Comparison of ENCODE assay signal across 32 cellular contexts in the genomic region with DNA sequence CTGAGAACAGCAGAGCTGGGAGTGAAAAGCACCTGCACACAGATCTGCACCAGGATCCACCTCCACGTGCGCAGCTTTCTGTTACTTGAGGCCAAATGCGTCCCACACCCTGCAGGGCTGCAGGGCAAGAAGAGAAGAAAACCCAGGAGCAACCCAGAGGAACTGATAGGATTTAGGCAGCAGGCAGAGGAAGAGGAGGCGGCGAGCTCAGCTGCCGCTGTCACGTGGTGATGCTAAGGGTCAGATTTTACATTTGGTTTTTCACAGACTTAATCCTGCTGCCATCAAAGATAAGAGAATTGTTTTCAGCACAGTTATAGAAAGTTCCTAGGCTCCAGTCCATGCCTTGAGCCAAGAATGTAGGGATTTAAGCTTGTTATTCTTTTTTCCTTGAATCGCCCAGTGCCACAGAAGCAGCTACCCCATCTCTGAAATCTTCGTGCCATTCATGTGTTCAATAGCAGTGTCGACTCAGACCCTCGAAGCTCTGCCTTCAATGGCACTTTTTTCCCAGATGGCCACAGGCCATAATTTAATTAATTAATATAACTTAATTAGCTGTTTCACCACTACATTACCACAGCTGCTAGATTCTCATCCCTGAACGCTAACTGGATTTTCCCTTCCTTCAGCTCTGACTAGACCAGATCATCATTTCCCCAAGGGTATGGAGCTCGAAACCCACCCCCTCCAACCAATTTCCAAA. TPM values are rescaled to one million over a fixed set of nuclear protein-coding genes. Genes with fewer than 3 reads are reported as not detected.
DNase-seq lines count a peak whose midpoint lies in the region; ATAC-seq, FAIRE-seq and TF ChIP-seq lines count a peak whose summit lies in the region.
"Had no signal": no experiment of that assay in that cellular context is flagged by ENCODE, and none has a peak within 500 bp of the region (broad histone marks: within the 10 kb centered on the region; RNA-seq: fewer than 3 reads in every experiment).

No MANE protein-coding gene starts in this region.

- no peak overlapping the region for H2BK5ac ChIP-seq in IMR-90 (ENCODE audit: low read depth, low read length, poor library complexity, severe bottlenecking)

- TF ChIP-seq RAD21 in IMR-90 (IDR thresholded peaks at IDR 0.05; ENCODE audit: low read length), result no peak

- H3K4ac ChIP-seq in IMR-90 (ENCODE audit: low read depth, low read length), result no peak overlapping the region

- FAIRE-seq in kidney (lab: Jason Lieb, UNC), result no peak
- FAIRE-seq: A204.1, GM12878, H1, HTR-8/SVneo had no signal

- no peak overlapping the region for H3K4me2 ChIP-seq in IMR-90 (ENCODE audit: low read depth, low read length)
- H3K4me2 ChIP-seq: PC-9 had no signal

- H3K27me3 Mint-ChIP-seq in osteocyte (ENCODE audit: unreplicated experiment), result no peaks in the 10 kb centered on the region
- H3K27me3 Mint-ChIP-seq: CD4-positive, alpha-beta memory T cell had no signal

- H2AFZ ChIP-seq in IMR-90 (replicated peaks; ENCODE audit: low read length, poor library complexity), result no peak overlapping the region
- H2AFZ ChIP-seq: PC-9 had no signal

- H3K4me1 ChIP-seq in IMR-90 (ENCODE audit: control insufficient read depth, insufficient read depth, low read length) (peaks cover 2% of the 10 kb centered on the region; the same call in 1 of the 2 replicates), kidney (ENCODE audit: control insufficient read depth in 1 of 2, insufficient read depth in 1 of 2, low read depth in 1 of 2, low read length in 2 of 2) (peaks cover 0 to 2% of the 10 kb centered on the region in 2 donors)

- H2AK5ac ChIP-seq in IMR-90 (ENCODE audit: low read depth, low read length), result no peak overlapping the region

- H4K8ac ChIP-seq in IMR-90 (ENCODE audit: low read depth in 2 of 2, low read length in 2 of 2), result no peak overlapping the region

- no peak overlapping the region for H3K27ac Mint-ChIP-seq in osteocyte (ENCODE audit: unreplicated experiment)

- no peak overlapping the region for H3K14ac ChIP-seq in IMR-90 (replicated peaks; ENCODE audit: low read depth, low read length)

- H3K9ac ChIP-seq in IMR-90 (ENCODE audit: low read depth, low read length) (no peak overlapping the region), kidney (ENCODE audit: low read length in 2 of 2) (no peak overlapping the region)

- no peak overlapping the region for H3K56ac ChIP-seq in IMR-90 (ENCODE audit: extremely low read depth, insufficient read depth, low read length)

- no TSS peak for BruUV-seq in IMR-90 (replicated peaks; lab: Mats Ljungman, UMichigan)

- H3K18ac ChIP-seq in IMR-90 (ENCODE audit: low read depth, low read length), result no peak overlapping the region

- WGBS in IMR-90 (ENCODE audit: extremely low coverage in 2 of 2, insufficient read length in 1 of 2), 2 experiments, result 60% methylated on average over 4 of the region's 13 CpGs; no CpG with 5 or more reads in 1 of the 2 experiments

- H3K23ac ChIP-seq in IMR-90 (ENCODE audit: low read depth, low read length), result no peak overlapping the region

- POLR2A ChIA-PET in IMR-90 (lab: Charles Lee; ENCODE audit: unreplicated experiment), result no interaction called here

- TF ChIP-seq CTCF in IMR-90 (conservative IDR thresholded peaks at IDR 0.05; ENCODE audit: low read depth, low read length) (no peak), kidney (IDR thresholded peaks at IDR 0.05; ENCODE audit: borderline replicate concordance, extremely low read depth, insufficient read depth) (no peak), retinal pigment epithelial cell (conservative IDR thresholded peaks at IDR 0.05; ENCODE audit: low read depth, low read length) (no peak), osteocyte (IDR thresholded peaks at IDR 0.05) (no peak)

- H4K20me1 ChIP-seq in IMR-90 (ENCODE audit: insufficient read depth, low read length), result no peaks in the 10 kb centered on the region

- no peaks in the 10 kb centered on the region for H3K4me1 Mint-ChIP-seq in osteocyte (ENCODE audit: unreplicated experiment)

- no peak overlapping the region for H3K4me3 ChIP-seq in IMR-90 (ENCODE audit: insufficient read depth, low read depth, low read length)
- no peak overlapping the region for H3K4me3 ChIP-seq in kidney (ENCODE audit: low read length in 2 of 2)
- no peak overlapping the region for H3K4me3 ChIP-seq in retinal pigment epithelial cell (ENCODE audit: low read length)
- H3K4me3 ChIP-seq: GM12878, MG63, PC-9, SK-N-MC had no signal

- H2BK15ac ChIP-seq in IMR-90 (ENCODE audit: low read depth, low read length), result no peak overlapping the region

- H4K5ac ChIP-seq in IMR-90 (ENCODE audit: low read depth, low read length), result no peak overlapping the region

- no peak overlapping the region for H2BK20ac ChIP-seq in IMR-90 (ENCODE audit: low read depth, low read length)

- no peak overlapping the region for H3K4me3 Mint-ChIP-seq in osteocyte (ENCODE audit: unreplicated experiment)
- H3K4me3 Mint-ChIP-seq: CD4-positive, alpha-beta memory T cell had no signal

- H3K27ac ChIP-seq in IMR-90 (ENCODE audit: insufficient read depth, low read length) (no peak overlapping the region), kidney (ENCODE audit: low read depth in 2 of 2, low read length in 2 of 2) (no peak overlapping the region)
- H3K27ac ChIP-seq: PC-9, SK-N-MC had no signal

- H3K36me3 ChIP-seq in IMR-90 (ENCODE audit: control insufficient read depth, insufficient read depth, low read length), result no peaks in the 10 kb centered on the region
- H3K36me3 ChIP-seq in kidney (ENCODE audit: control insufficient read depth in 1 of 2, insufficient read depth in 2 of 2, low read length in 2 of 2), result no peaks in the 10 kb centered on the region
- H3K36me3 ChIP-seq: MG63 had no signal

- TF ChIP-seq POLR2A in IMR-90 (IDR thresholded peaks at IDR 0.05; ENCODE audit: low read depth, low read length), result no peak

- in situ Hi-C loops in IMR-90 (cut with MboI; ENCODE audit: low sequenced_read_pairs), result no loop called here

- DNase-seq in IMR-90 (no peak), kidney (peak; percentile 43), retinal pigment epithelial cell (ENCODE audit: low read depth) (peak; percentile 40), osteocyte (ENCODE audit: extremely low spot score, unreplicated experiment) (no peak), glomerular visceral epithelial cell (ENCODE audit: extremely low spot score) (no peak), D341Med (ENCODE audit: low spot score) (no peak), HK-2 (ENCODE audit: unreplicated experiment) (no peak)
- DNase-seq: AML-193; C1 segment of cervical spinal cord; CD4-positive, alpha-beta memory T cell; COR-L47; DMS 273 treated with DMSO at 0.1 percent for 48 hours; DMS79; EL; GDM1; KG1; MG63; NCI-H1105 treated with DMSO at 0.1 percent for 48 hours; NCI-H146; NCI-H1930; NCI-H2107; NCI-H748 treated with DMSO at 0.1 percent for 48 hours; NK-92 treated with Interleukin-12 subunit alpha and Interleukin-12 subunit beta, amount 100 ng/mL, for 24 hours; PC-9 had no signal

- no peaks in the 10 kb centered on the region for H3K36me3 Mint-ChIP-seq in osteocyte (ENCODE audit: unreplicated experiment)

- no peak overlapping the region for H2BK120ac ChIP-seq in IMR-90 (ENCODE audit: low read depth, low read length)

- H3K9me1 ChIP-seq in IMR-90 (ENCODE audit: insufficient read depth, low read length), result no peaks in the 10 kb centered on the region

- dilution Hi-C loops in IMR-90 (cut with HindIII; ENCODE audit: low sequenced_read_pairs, unreplicated experiment), result no loop called here

- ATAC-seq in IMR-90 (ENCODE audit: low read depth) (peak; percentile 46; the same call in 1 of the 2 replicates), SK-N-SH treated with all-trans-retinoic acid at 6 μM for 48 hours (peak; percentile 26; the same call in 1 of the 3 replicates)
- ATAC-seq: GM12878, HCT116, Right ventricle myocardium inferior had no signal

- no peaks in the 10 kb centered on the region for H3K79me1 ChIP-seq in IMR-90 (ENCODE audit: low read depth in 1 of 2, low read length in 2 of 2)

- H2AK9ac ChIP-seq in IMR-90 (replicated peaks; ENCODE audit: low read depth, low read length, poor library complexity), result no peak overlapping the region

- CTCF ChIA-PET in IMR-90 (lab: Yijun Ruan, JAX), result interaction anchor here (0.6 kb wide), 1 partner anchor 56 kb away, joined by 5 read pairs; no protein-coding TSS in a partner anchor

- H3K27me3 ChIP-seq in IMR-90 (ENCODE audit: control insufficient read depth, insufficient read depth, low read length), result peaks cover 3% of the 10 kb centered on the region
- H3K27me3 ChIP-seq: MG63 had no signal

- H3K9me3 Mint-ChIP-seq in osteocyte (ENCODE audit: unreplicated experiment), result peaks cover 8% of the 10 kb centered on the region

- H3K9me3 ChIP-seq in IMR-90 (ENCODE audit: control insufficient read depth, insufficient read depth, low read length), result peaks cover 4% of the 10 kb centered on the region; the same call in 1 of the 2 replicates
- no peaks in the 10 kb centered on the region for H3K9me3 ChIP-seq in kidney (ENCODE audit: control insufficient read depth in 1 of 2, low read length in 2 of 2)
- H3K9me3 ChIP-seq: MG63 had no signal

- no peak overlapping the region for H4K91ac ChIP-seq in IMR-90 (ENCODE audit: insufficient read depth, low read depth, low read length)

- intact Hi-C loops in IMR-90 (cut with micrococcal nuclease), result no loop called here
- intact Hi-C loops in kidney (cut with DNase I), result no loop called here

TF ChIP-seq in IMR-90, 13 proteins besides CTCF, POLR2A, EP300 and RAD21 (continues in another document):
- TF ChIP-seq BHLHE40 (IDR thresholded peaks at IDR 0.05; ENCODE audit: low read depth, low read length), result no peak

TF ChIP-seq in SK-N-SH treated with all-trans-retinoic acid at 6 μM for 48 hours, 23 proteins besides CTCF, POLR2A, EP300 and RAD21 (continues in another document):
- TF ChIP-seq TOX (CRISPR knock-in tag; IDR thresholded peaks at IDR 0.05; ENCODE audit: borderline replicate concordance), result no peak
- no peak for TF ChIP-seq RARB (CRISPR knock-in tag; IDR thresholded peaks at IDR 0.05)
- TF ChIP-seq BACH2 (CRISPR knock-in tag; IDR thresholded peaks at IDR 0.05; ENCODE audit: borderline replicate concordance), result no peak
- 0 out of 2 replicates have a peak, but pooled peaks have one; percentile 65 for TF ChIP-seq GLIS3 (CRISPR knock-in tag; IDR thresholded peaks at IDR 0.05)

RNA-seq across cellular contexts. Expression of a gene that starts 36.0 kb away (rescaled TPM):
- total RNA-seq in IMR-90 (2012; rRNA removed) (3.6 and 4.5 TPM in 2 replicates), kidney (26.2 TPM), osteocyte (31.3 and 34.3 TPM in 2 replicates)
- polyA plus RNA-seq in IMR-90 (2012; rRNA removed) (13.5 and 14.4 TPM in 2 replicates), kidney (ENCODE audit: insufficient read depth, low read depth, low replicate concordance) (14.4 TPM)
- polyA plus RNA-seq in IMR-90 (2012; cell fraction: cytosol; rRNA removed), result 9.9 and 15.1 TPM in 2 replicates
- 19.7 and 24.6 TPM in 2 replicates for polyA plus RNA-seq in IMR-90 (2012; cell fraction: nucleus; rRNA removed; ENCODE audit: low replicate concordance)

RNA-seq across cellular contexts. Expression of a gene that starts 37.2 kb away (rescaled TPM):
- 2.5 and 3.2 TPM in 2 replicates for total RNA-seq in IMR-90 (2012; rRNA removed)
- polyA plus RNA-seq in IMR-90 (2012; rRNA removed), result 9.6 and 11.3 TPM in 2 replicates
- 9.4 and 14.0 TPM in 2 replicates for polyA plus RNA-seq in IMR-90 (2012; cell fraction: cytosol; rRNA removed)
- polyA plus RNA-seq in IMR-90 (2012; cell fraction: nucleus; rRNA removed; ENCODE audit: low replicate concordance), result 9.7 and 11.2 TPM in 2 replicates
- total RNA-seq in kidney, result 31.7 TPM
- polyA plus RNA-seq in kidney (ENCODE audit: insufficient read depth, low read depth, low replicate concordance), result 65.5 TPM
- total RNA-seq in osteocyte, result 64.7 and 73.3 TPM in 2 replicates

Comparison
In these comparisons a context has a peak if more than half of its experiments do, and no peak if none do; other contexts are left out.
1. DNase-seq: peak in kidney (single experiment) and retinal pigment epithelial cell (single experiment); none in IMR-90 (single experiment), osteocyte (single experiment), glomerular visceral epithelial cell (single experiment), D341Med (single experiment) and HK-2 (single experiment).